ENCODE assay signal across 7 cellular contexts in the genomic region with DNA sequence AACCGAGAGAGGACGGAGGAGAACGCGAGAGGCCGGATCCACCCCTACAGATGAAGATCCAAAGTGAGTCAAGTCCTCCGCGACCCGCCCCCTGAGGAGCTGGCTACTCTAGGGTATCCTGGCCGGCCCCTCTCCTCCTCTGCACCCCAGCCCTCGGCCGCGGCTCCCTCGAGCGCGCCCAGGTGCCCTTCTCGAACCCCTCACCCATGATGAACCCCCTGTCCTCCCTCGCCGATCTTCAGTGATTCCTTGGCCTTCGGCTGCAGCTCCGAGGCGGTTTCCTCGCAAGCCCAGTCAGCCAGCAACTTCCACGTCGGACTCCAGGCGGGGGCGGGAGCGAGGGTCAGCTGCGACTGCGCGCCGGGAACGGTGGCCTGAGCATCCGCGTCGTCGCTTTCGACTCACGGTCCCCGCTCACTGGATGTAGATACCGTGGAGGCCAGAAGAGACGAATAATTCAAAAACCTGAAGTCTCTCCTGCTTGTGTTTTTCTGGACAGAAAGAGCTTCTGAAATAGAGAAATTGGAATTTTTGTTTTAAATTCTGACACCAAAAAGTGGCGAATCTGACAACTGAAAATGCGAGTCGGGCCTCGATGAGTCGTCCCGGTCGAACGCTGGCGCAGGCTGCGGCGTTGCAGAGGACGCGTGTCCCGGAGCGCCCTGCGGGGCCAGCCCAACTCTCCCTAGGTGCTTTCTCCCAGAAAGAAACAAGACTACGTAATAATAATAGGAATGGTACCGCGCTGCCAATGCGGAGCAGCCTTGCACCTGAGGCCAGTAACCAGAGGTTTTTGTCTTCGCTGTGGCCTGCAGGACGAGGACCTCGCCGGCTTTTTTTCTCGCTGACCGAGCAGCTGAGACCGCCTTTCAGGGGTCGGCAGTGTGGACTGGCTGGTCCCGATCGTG.
DNase-seq lines count a peak whose midpoint lies in the region; ATAC-seq and TF ChIP-seq lines count a peak whose summit lies in the region.

Gene ARL1, minus strand, starts transcription at position 335 of the 908 bp plus-strand sequence. Its CDS starts 127 bp downstream, at position 208.

- TF ChIP-seq CTCF in retinal pigment epithelial cell (conservative IDR thresholded peaks at IDR 0.05; ENCODE audit: low read depth, low read length) = no peak

- H3K4me3 ChIP-seq in retinal pigment epithelial cell (ENCODE audit: low read length) = peak within 1 kb of the TSS; percentile 95

- peak; percentile 88 for ATAC-seq in GM18511 (IDR thresholded peaks at IDR 0.05; ENCODE audit: unreplicated experiment)
- peak; percentile 66 for ATAC-seq in HG02973 (IDR thresholded peaks at IDR 0.05; ENCODE audit: unreplicated experiment)

- DNase-seq in NCI-H2029 treated with DMSO at 0.1 percent for 48 hours (lab: John Stamatoyannopoulos, UW) (peak; percentile 60), T1000 (lab: John Stamatoyannopoulos, UW) (peak; percentile 86), astrocyte of the hippocampus (ENCODE audit: low read depth, low spot score) (peak; percentile 94), hippocampal formation (lab: John Stamatoyannopoulos, UW) (peak; percentile 80 to 91), retinal pigment epithelial cell (ENCODE audit: low read depth) (peak; percentile 69)

Comparison
In these comparisons a context has a peak if more than half of its experiments do, and no peak if none do; other contexts are left out.
1. Peak in every context shown above with its lines: DNase-seq, ATAC-seq and H3K4me3 ChIP-seq.